1 cellular context compared by ENCODE assay signal in the genomic region with DNA sequence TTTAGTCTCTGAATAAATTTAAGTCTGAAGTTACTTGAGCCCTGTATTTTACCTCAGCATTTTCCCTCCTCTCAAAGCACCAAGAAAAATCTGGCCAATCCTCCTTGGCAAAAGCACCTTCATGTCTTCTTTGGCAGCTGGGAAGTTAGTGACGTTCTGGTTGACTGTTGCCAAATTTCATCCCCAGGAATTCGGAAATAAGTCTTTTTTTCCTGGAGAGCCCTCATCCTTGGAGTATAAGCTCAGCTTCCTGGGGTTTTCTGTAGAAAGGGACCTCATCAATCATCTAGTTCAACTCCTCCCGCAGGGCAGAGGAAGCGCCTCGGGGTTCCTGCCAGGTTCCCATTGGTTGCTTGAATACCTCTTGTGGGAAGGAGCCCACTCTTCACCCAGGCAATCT.
TF ChIP-seq lines count a peak whose summit lies in the region.

No MANE protein-coding gene starts in this region.

TF ChIP-seq in WTC11, 78 proteins besides CTCF, POLR2A, EP300 and RAD21 (continued from another document):
- TF ChIP-seq, protein P1, sequence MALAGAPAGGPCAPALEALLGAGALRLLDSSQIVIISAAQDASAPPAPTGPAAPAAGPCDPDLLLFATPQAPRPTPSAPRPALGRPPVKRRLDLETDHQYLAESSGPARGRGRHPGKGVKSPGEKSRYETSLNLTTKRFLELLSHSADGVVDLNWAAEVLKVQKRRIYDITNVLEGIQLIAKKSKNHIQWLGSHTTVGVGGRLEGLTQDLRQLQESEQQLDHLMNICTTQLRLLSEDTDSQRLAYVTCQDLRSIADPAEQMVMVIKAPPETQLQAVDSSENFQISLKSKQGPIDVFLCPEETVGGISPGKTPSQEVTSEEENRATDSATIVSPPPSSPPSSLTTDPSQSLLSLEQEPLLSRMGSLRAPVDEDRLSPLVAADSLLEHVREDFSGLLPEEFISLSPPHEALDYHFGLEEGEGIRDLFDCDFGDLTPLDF (CRISPR knock-in tag; IDR thresholded peaks at IDR 0.05): no peak
- TF ChIP-seq IRF2 (CRISPR knock-in tag; IDR thresholded peaks at IDR 0.05; ENCODE audit: borderline replicate concordance, low read depth): no peak
- no peak for TF ChIP-seq GTF2I (CRISPR knock-in tag; conservative IDR thresholded peaks at IDR 0.05)
- TF ChIP-seq PRRX2 (CRISPR knock-in tag; IDR thresholded peaks at IDR 0.05): no peak
